In the genomic region with DNA sequence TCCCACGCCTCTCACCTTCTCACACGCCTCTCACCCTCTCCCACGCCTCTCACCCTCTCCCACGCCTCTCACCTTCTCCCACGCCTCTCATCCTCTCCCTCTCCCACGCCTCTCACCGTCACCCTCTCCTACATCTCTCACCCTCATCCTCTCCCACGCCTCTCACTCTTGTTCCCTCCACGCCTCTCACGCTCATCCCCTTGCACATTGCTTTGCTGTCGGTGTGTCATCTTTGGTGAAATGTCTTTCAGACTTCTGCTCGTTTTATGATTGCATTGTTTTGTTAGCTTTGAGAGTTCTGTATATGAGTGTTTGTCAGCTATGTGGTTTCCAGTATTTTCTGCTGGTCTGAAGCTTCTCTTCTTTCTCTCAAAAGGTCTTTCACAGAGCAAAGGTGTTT, we compare ENCODE assay signal across 14 cellular contexts.
DNase-seq lines count a peak whose midpoint lies in the region; ATAC-seq, FAIRE-seq and TF ChIP-seq lines count a peak whose summit lies in the region.
"Had no signal": no experiment of that assay in that cellular context is flagged by ENCODE, and none has a peak within 500 bp of the region (broad histone marks: within the 10 kb centered on the region; RNA-seq: fewer than 3 reads in every experiment).

No MANE protein-coding gene starts in this region.

- intact Hi-C loops in CD8-positive, alpha-beta T cell (cut with DNase I, micrococcal nuclease), result loop anchor here in 1 of 2 experiments (10.0 kb wide), 1 partner anchor 303 kb away; no protein-coding TSS in a partner anchor

- peak overlapping the region; percentile 93 for H3K27ac Mint-ChIP-seq in CD8-positive, alpha-beta T cell
- peak overlapping the region; percentile 80 for H3K27ac Mint-ChIP-seq in astrocyte (ENCODE audit: unreplicated experiment)

- H3K27me3 Mint-ChIP-seq in CD8-positive, alpha-beta T cell (ENCODE audit: low read depth), result no peaks in the 10 kb centered on the region
- H3K27me3 Mint-ChIP-seq in astrocyte (ENCODE audit: low read depth, unreplicated experiment), result no peaks in the 10 kb centered on the region

- peaks cover 69% of the 10 kb centered on the region for H3K36me3 Mint-ChIP-seq in CD8-positive, alpha-beta T cell
- peaks cover 30% of the 10 kb centered on the region for H3K36me3 Mint-ChIP-seq in astrocyte (ENCODE audit: low read depth, unreplicated experiment)

- DNase-seq in CD8-positive, alpha-beta T cell, result no peak
- DNase-seq in activated CD4-positive, alpha-beta T cell treated with anti-CD3 and anti-CD28 coated beads for 48 hours, result peak; percentile 65
- DNase-seq in astrocyte (ENCODE audit: low read depth) (no peak), osteoblast (ENCODE audit: insufficient read length, low spot score, missing footprints) (peak; percentile 21), NCI-H2227 treated with DMSO at 0.1 percent for 48 hours (lab: John Stamatoyannopoulos, UW) (no peak), SIG-M5 (lab: John Stamatoyannopoulos, UW) (no peak), NCI-H1436 (lab: John Stamatoyannopoulos, UW) (no peak), MM.1S (no peak)
- DNase-seq: cerebellar nuclear complex, mucosa of descending colon, NCI-H187 treated with DMSO at 0.1 percent for 48 hours, sigmoid colon, SW 1271 had no signal

- H3F3A ChIP-seq in MM.1S (ENCODE audit: insufficient read depth, low read length), result peaks cover 4% of the 10 kb centered on the region

- no peak overlapping the region for H3K4me3 ChIP-seq in CD8-positive, alpha-beta T cell (ENCODE audit: low read depth, low read length)
- no peak overlapping the region for H3K4me3 ChIP-seq in astrocyte (ENCODE audit: insufficient read depth, low read depth, low read length)
- no peak overlapping the region for H3K4me3 ChIP-seq in osteoblast (ENCODE audit: insufficient read depth, low read length)
- no peak overlapping the region for H3K4me3 ChIP-seq in MM.1S (ENCODE audit: low read length)
- H3K4me3 ChIP-seq: K562, mucosa of descending colon, sigmoid colon had no signal

- peaks cover 41% of the 10 kb centered on the region for H3K4me1 ChIP-seq in CD8-positive, alpha-beta T cell (ENCODE audit: insufficient read depth, low read length)
- H3K4me1 ChIP-seq in astrocyte (ENCODE audit: insufficient read depth, low read length) (peaks cover 4% of the 10 kb centered on the region), osteoblast (ENCODE audit: insufficient read depth, low read length) (no peaks in the 10 kb centered on the region), MM.1S (ENCODE audit: low read length) (no peaks in the 10 kb centered on the region)

- no peak overlapping the region for H3K27ac ChIP-seq in CD8-positive, alpha-beta T cell (ENCODE audit: low read depth, low read length)
- H3K27ac ChIP-seq in astrocyte (ENCODE audit: low read depth, low read length) (no peak overlapping the region), osteoblast (ENCODE audit: low read depth, low read length) (peak overlapping the region; percentile 8), MM.1S (ENCODE audit: low read length) (no peak overlapping the region)
- H3K27ac ChIP-seq: sigmoid colon had no signal

- no peaks in the 10 kb centered on the region for H3K27me3 ChIP-seq in CD8-positive, alpha-beta T cell (ENCODE audit: insufficient read depth, low read length)
- no peaks in the 10 kb centered on the region for H3K27me3 ChIP-seq in astrocyte (ENCODE audit: insufficient read depth, low read length)
- H3K27me3 ChIP-seq in osteoblast (ENCODE audit: insufficient read depth, low read length), result no peaks in the 10 kb centered on the region
- no peaks in the 10 kb centered on the region for H3K27me3 ChIP-seq in MM.1S (replicated peaks; ENCODE audit: insufficient read depth, low read length)
- H3K27me3 ChIP-seq: sigmoid colon had no signal

- peaks cover 46% of the 10 kb centered on the region for H4K20me1 ChIP-seq in astrocyte (ENCODE audit: insufficient read depth, low read length)
- peaks cover 39% of the 10 kb centered on the region for H4K20me1 ChIP-seq in osteoblast (ENCODE audit: insufficient read depth, low read length)
- H4K20me1 ChIP-seq in MM.1S (ENCODE audit: insufficient read depth, low read length), result no peaks in the 10 kb centered on the region

- peaks cover 48% of the 10 kb centered on the region for H3K79me2 ChIP-seq in astrocyte (ENCODE audit: insufficient read depth, low read length)
- H3K79me2 ChIP-seq in osteoblast (ENCODE audit: insufficient read depth, low read length), result peaks cover 42% of the 10 kb centered on the region
- H3K79me2 ChIP-seq in MM.1S (ENCODE audit: low read length), result peaks cover 37% of the 10 kb centered on the region

- H3K9ac ChIP-seq in astrocyte (ENCODE audit: low read length), result peak overlapping the region; percentile 46
- no peak overlapping the region for H3K9ac ChIP-seq in MM.1S (ENCODE audit: low read length)

- POLR2A ChIA-PET in CD8-positive, alpha-beta T cell (lab: Charles Lee), result no interaction called here

- no peak overlapping the region for H3K4me2 ChIP-seq in astrocyte (ENCODE audit: low read length)
- H3K4me2 ChIP-seq in osteoblast (ENCODE audit: insufficient read depth, low read length), result no peak overlapping the region
- no peak overlapping the region for H3K4me2 ChIP-seq in MM.1S (ENCODE audit: low read depth, low read length)

- no peaks in the 10 kb centered on the region for H3K9me2 ChIP-seq in MM.1S (replicated peaks; ENCODE audit: insufficient read depth, low read length)

- FAIRE-seq in astrocyte (lab: Jason Lieb, UNC), result no peak

- peak overlapping the region; percentile 67 for H3K4me3 Mint-ChIP-seq in CD8-positive, alpha-beta T cell
- H3K4me3 Mint-ChIP-seq in astrocyte (ENCODE audit: unreplicated experiment), result no peak overlapping the region

- H3K36me3 ChIP-seq in CD8-positive, alpha-beta T cell (ENCODE audit: insufficient read depth, low read length), result peaks cover 14% of the 10 kb centered on the region
- peaks cover 3% of the 10 kb centered on the region for H3K36me3 ChIP-seq in astrocyte (ENCODE audit: insufficient read depth, low read length)
- H3K36me3 ChIP-seq in osteoblast (ENCODE audit: insufficient read depth, low read length), result peaks cover 18% of the 10 kb centered on the region
- no peaks in the 10 kb centered on the region for H3K36me3 ChIP-seq in MM.1S (replicated peaks; ENCODE audit: insufficient read depth, low read length)

- CTCF ChIA-PET in CD8-positive, alpha-beta T cell (lab: Charles Lee), result interaction anchor here (0.8 kb wide), 1 partner anchor 37 kb away, joined by 3 read pairs; no protein-coding TSS in a partner anchor

- peaks cover 44% of the 10 kb centered on the region for H3K4me1 Mint-ChIP-seq in CD8-positive, alpha-beta T cell (ENCODE audit: low read depth)
- peaks cover 18% of the 10 kb centered on the region for H3K4me1 Mint-ChIP-seq in astrocyte (ENCODE audit: low read depth, unreplicated experiment)

- no peak for ATAC-seq in CD8-positive, alpha-beta T cell
- ATAC-seq: K562, mucosa of descending colon had no signal

- no peak for TF ChIP-seq CTCF in CD8-positive, alpha-beta T cell (IDR thresholded peaks at IDR 0.05)
- TF ChIP-seq CTCF in astrocyte (IDR thresholded peaks at IDR 0.05; ENCODE audit: insufficient read depth, low read depth, low read length), result no peak
- no peak for TF ChIP-seq CTCF in osteoblast (IDR thresholded peaks at IDR 0.05; ENCODE audit: extremely low read depth, low read depth, low read length)
- no peak for TF ChIP-seq CTCF in MM.1S (IDR thresholded peaks at IDR 0.05; ENCODE audit: low read length)

- H2AFZ ChIP-seq in astrocyte (ENCODE audit: low read depth, low read length) (no peak overlapping the region), osteoblast (ENCODE audit: low read length) (no peak overlapping the region), MM.1S (ENCODE audit: low read length) (no peak overlapping the region)

- H3K9me3 Mint-ChIP-seq in CD8-positive, alpha-beta T cell, result peaks cover 11% of the 10 kb centered on the region
- H3K9me3 Mint-ChIP-seq in astrocyte (ENCODE audit: unreplicated experiment), result peaks cover 1% of the 10 kb centered on the region

- peaks cover 3% of the 10 kb centered on the region for H3K9me3 ChIP-seq in CD8-positive, alpha-beta T cell (ENCODE audit: low read length)
- H3K9me3 ChIP-seq in astrocyte (ENCODE audit: insufficient read depth, low read depth, low read length) (no peaks in the 10 kb centered on the region), osteoblast (ENCODE audit: low read depth, low read length) (no peaks in the 10 kb centered on the region), MM.1S (replicated peaks; ENCODE audit: insufficient read depth, low read length) (no peaks in the 10 kb centered on the region)
- H3K9me3 ChIP-seq: mucosa of descending colon, sigmoid colon had no signal

Comparison
In these comparisons a context has a peak if more than half of its experiments do, and no peak if none do; other contexts are left out.
1. DNase-seq: peak in activated CD4-positive, alpha-beta T cell treated with anti-CD3 and anti-CD28 coated beads for 48 hours (single experiment) and osteoblast (single experiment); none in CD8-positive, alpha-beta T cell (0 of 7), astrocyte (single experiment), NCI-H2227 treated with DMSO at 0.1 percent for 48 hours (single experiment), SIG-M5 (single experiment), NCI-H1436 (single experiment) and MM.1S (single experiment).